ENCODE assay signal across 1 cellular context in the genomic region with DNA sequence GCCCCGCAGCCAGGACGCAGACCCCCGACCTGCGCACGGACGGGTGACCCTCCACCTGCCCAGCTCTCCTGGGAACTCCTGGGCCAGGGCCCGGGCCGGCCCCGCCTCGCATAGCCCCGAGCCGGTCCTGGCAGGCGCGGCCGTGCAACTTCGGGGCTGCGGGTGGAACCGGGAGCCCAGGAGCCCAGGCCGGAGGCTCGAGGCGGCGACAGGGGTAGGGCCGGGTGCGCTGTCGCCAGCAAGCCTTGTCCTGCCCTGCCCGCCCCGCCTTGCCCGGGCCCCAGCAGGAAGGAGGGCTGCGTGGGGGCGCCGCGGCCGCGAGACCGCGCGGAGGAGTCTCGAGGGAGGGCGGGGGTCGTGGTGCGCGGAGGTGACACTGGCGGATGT.
TF ChIP-seq lines count a peak whose summit lies in the region.

No MANE protein-coding gene starts in this region.

TF ChIP-seq in IMR-90, 13 proteins besides CTCF, POLR2A, EP300 and RAD21 (continued from another document):
- TF ChIP-seq RCOR1 (IDR thresholded peaks at IDR 0.05; ENCODE audit: insufficient replicate concordance, low read length), result no peak
- no peak for TF ChIP-seq BHLHE40 (IDR thresholded peaks at IDR 0.05; ENCODE audit: low read depth, low read length)
- no peak for TF ChIP-seq CEBPB (IDR thresholded peaks at IDR 0.05; ENCODE audit: low read depth, low read length)
